Comparison of ENCODE assay signal across 1 cellular context in the genomic region with DNA sequence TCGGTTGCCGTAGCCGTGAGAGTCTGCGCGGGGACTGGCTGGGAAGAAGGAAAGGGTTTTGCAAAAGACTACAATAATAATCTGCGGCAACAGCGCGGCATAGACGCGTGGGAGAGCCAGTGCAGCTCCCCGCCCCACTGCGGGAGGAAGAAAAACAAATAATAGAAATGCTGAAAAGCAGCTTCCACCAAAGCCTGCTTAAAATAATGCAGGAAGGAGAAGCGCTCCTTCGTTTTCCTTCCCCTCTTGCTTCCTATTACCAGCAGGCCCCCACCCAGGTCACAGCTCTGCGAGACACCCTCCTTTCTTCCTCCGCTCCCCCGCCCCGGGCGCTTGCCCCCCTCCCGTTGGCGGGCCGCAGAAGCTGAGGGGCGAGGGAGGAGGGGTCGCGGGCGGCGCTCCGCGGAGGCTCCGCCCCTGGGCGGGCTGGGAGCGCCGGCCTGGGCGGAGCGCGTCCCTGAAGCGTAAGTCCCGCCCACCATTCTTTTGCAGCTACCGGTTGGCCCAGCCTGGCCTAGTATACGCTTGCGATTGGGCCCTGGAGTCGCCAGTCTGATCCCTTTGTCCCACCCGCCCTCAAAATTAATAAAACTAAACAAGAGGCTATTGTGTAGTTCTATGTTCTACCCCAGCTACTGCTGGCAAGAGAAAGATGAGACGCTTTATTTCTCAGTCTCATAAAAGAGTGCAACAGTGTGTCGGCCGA.
TF ChIP-seq lines count a peak whose summit lies in the region.

No MANE protein-coding gene starts in this region.

TF ChIP-seq in HepG2, 621 proteins besides CTCF, POLR2A, EP300 and RAD21 (continued from another document):
- no peak for TF ChIP-seq ZNF468 (CRISPR knock-in tag; IDR thresholded peaks at IDR 0.05)
- peak; percentile 67 for TF ChIP-seq HNRNPLL (IDR thresholded peaks at IDR 0.05; ENCODE audit: low read depth, low read length, poor library complexity, severe bottlenecking)
- TF ChIP-seq SP4 (CRISPR knock-in tag; IDR thresholded peaks at IDR 0.05), result peak; percentile 62
TF ChIP-seq in HepG2: peak in this region for 8.
